ENCODE assay signal across 1 cellular context in genomic region chr4:74367656-74368055, GRCh38.
TF ChIP-seq lines count a peak whose summit lies in the region.

No MANE protein-coding gene starts in this region.

TF ChIP-seq in IMR-90, 13 proteins besides CTCF, POLR2A, EP300 and RAD21:
- TF ChIP-seq MXI1 (IDR thresholded peaks at IDR 0.05; ENCODE audit: borderline replicate concordance, low read depth, low read length) (no peak), SMC3 (IDR thresholded peaks at IDR 0.05; ENCODE audit: low read depth, low read length) (no peak), MAZ (IDR thresholded peaks at IDR 0.05; ENCODE audit: borderline replicate concordance, low read depth, low read length) (no peak), RFX5 (IDR thresholded peaks at IDR 0.05; ENCODE audit: low read depth, low read length) (no peak), CHD1 (IDR thresholded peaks at IDR 0.05; ENCODE audit: low read depth, low read length) (no peak), RCOR1 (IDR thresholded peaks at IDR 0.05; ENCODE audit: insufficient replicate concordance, low read length) (no peak), ELK1 (IDR thresholded peaks at IDR 0.05; ENCODE audit: borderline replicate concordance, low read depth, low read length) (no peak), MAFK (IDR thresholded peaks at IDR 0.05; ENCODE audit: low read depth, low read length) (no peak), FOS (IDR thresholded peaks at IDR 0.05; ENCODE audit: low read depth, low read length) (no peak)
